Comparison of ENCODE assay signal across 2 cellular contexts in genomic region chr11:118851970-118852369, GRCh38.
TF ChIP-seq lines count a peak whose summit lies in the region.

No MANE protein-coding gene starts in this region.

TF ChIP-seq in GM23338, 12 proteins besides CTCF, POLR2A, EP300 and RAD21 (continued from another document):
- TF ChIP-seq REST (IDR thresholded peaks at IDR 0.05; ENCODE audit: unreplicated experiment) (no peak), POLR2AphosphoS5 (IDR thresholded peaks at IDR 0.05; ENCODE audit: low read depth) (no peak), ZNF331 (CRISPR knock-in tag; IDR thresholded peaks at IDR 0.05; ENCODE audit: low read depth) (no peak), NANOG (IDR thresholded peaks at IDR 0.05; ENCODE audit: borderline replicate concordance) (no peak), JUNB (IDR thresholded peaks at IDR 0.05; ENCODE audit: unreplicated experiment) (no peak), STAT1 (IDR thresholded peaks at IDR 0.05; ENCODE audit: unreplicated experiment) (no peak), ETS1 (IDR thresholded peaks at IDR 0.05) (no peak), EZH2phosphoT487 (IDR thresholded peaks at IDR 0.05; ENCODE audit: unreplicated experiment) (no peak), ZNF462 (CRISPR knock-in tag; IDR thresholded peaks at IDR 0.05) (no peak), CREB1 (CRISPR knock-in tag; IDR thresholded peaks at IDR 0.05; ENCODE audit: low read depth) (no peak)

TF ChIP-seq in SK-N-SH, 30 proteins besides CTCF, POLR2A, EP300 and RAD21 (continued from another document):
- TF ChIP-seq MAX (IDR thresholded peaks at IDR 0.05; ENCODE audit: low read depth) = no peak
